ENCODE assay signal across 16 cellular contexts in the genomic region with DNA sequence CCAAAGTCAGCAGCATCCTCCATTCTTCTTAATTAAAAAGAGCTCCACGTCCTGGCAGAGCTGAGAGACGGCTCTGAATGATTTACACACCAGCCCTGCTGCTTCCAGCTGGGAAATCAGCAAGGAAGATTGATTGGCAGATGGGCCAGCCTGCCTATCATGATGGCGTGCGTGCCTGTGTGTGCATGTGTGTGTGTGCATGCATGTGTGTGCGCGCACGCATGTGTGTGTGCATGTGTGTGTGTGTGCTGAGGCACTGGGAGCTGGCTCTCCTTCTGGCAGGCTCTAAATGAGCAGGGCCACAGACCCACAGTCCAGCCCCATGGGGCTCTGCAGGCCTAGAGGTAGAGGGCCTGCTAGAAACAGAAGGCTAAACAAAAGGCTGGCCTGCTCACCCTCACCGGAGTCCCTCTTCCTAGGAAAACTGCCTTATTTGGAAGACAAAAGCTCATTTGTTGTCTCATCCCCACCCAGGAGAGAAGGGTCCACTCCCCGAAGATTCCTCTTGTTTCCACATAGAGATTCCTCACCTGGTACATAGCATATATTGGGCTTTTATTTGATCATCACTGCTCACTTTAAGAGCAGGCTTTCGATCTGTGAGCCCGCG. TPM values are rescaled to one million over a fixed set of nuclear protein-coding genes. Genes with fewer than 3 reads are reported as not detected.
A peak's percentile ranks its signal among the peaks of the same experiment; 100 is the strongest.
DNase-seq lines count a peak whose midpoint lies in the region; ATAC-seq, FAIRE-seq and TF ChIP-seq lines count a peak whose summit lies in the region.
"Had no signal": no experiment of that assay in that cellular context is flagged by ENCODE, and none has a peak within 500 bp of the region (broad histone marks: within the 10 kb centered on the region; RNA-seq: fewer than 3 reads in every experiment).

No MANE protein-coding gene starts in this region.

- H2BK120ac ChIP-seq in mesendoderm (ENCODE audit: low read depth, low read length) = no peak overlapping the region

- H3K4me1 ChIP-seq in mesendoderm (ENCODE audit: control insufficient read depth, low read depth, low read length) = peaks cover 7% of the 10 kb centered on the region
- H3K4me1 ChIP-seq in small intestine (ENCODE audit: control insufficient read depth in 2 of 2, insufficient read depth in 1 of 2, low read depth in 1 of 2, low read length in 1 of 2) = peaks cover 0 to 4% of the 10 kb centered on the region in 2 donors

- no peak overlapping the region for H2BK15ac ChIP-seq in mesendoderm (replicated peaks; ENCODE audit: low read depth)

- no peak overlapping the region for H3K23ac ChIP-seq in mesendoderm (ENCODE audit: low read length)

- no peaks in the 10 kb centered on the region for H3K27me3 ChIP-seq in mesendoderm (ENCODE audit: insufficient read depth, low read length, poor library complexity)
- peaks cover 0 to 4% of the 10 kb centered on the region in 2 donors for H3K27me3 ChIP-seq in small intestine (ENCODE audit: control insufficient read depth in 2 of 2, insufficient read depth in 2 of 2, low read length in 2 of 2)
- H3K27me3 ChIP-seq: body of pancreas had no signal

- no peak overlapping the region for H3K4me2 ChIP-seq in mesendoderm (ENCODE audit: low read length)

- no peaks in the 10 kb centered on the region for H3K9me3 ChIP-seq in small intestine (ENCODE audit: control insufficient read depth, low read depth)
- H3K9me3 ChIP-seq: body of pancreas had no signal

- ATAC-seq in SK-N-SH treated with all-trans-retinoic acid at 6 μM for 48 hours = no peak
- ATAC-seq: activated CD4-positive, CD25-positive, alpha-beta regulatory T cell treated with anti-CD3 and anti-CD28 coated beads, Interleukin-2, amount 50 U/mL, for 24 hours; body of pancreas; stimulated activated effector memory CD8-positive, alpha-beta T cell treated with anti-CD3 and anti-CD28 coated beads, Interleukin-12 subunit alpha, Interleukin-12 subunit beta, amount 100 ng/mL, for 72 hours had no signal

- H3K36me3 ChIP-seq in mesendoderm (ENCODE audit: control insufficient read depth, insufficient read depth, low read length) (no peaks in the 10 kb centered on the region), small intestine (ENCODE audit: control insufficient read depth in 2 of 2, insufficient read depth in 2 of 2, low read length in 2 of 2) (no peaks in the 10 kb centered on the region)

- peak overlapping the region; percentile 10 for H3K27ac ChIP-seq in mesendoderm (ENCODE audit: low read depth, low read length)
- H3K27ac ChIP-seq in small intestine (ENCODE audit: low read depth in 1 of 2, low read length in 1 of 2) = no peak overlapping the region
- H3K27ac ChIP-seq: body of pancreas had no signal

- H2BK5ac ChIP-seq in mesendoderm (ENCODE audit: low read length) = peak overlapping the region; percentile 72

- no peak overlapping the region for H3K4ac ChIP-seq in mesendoderm (ENCODE audit: low read depth, low read length)

- DNase-seq in DMS 273 treated with DMSO at 0.1 percent for 48 hours (lab: John Stamatoyannopoulos, UW) (peak; percentile 22), LoVo (ENCODE audit: low spot score) (peak; percentile 8), SW480 (ENCODE audit: low spot score) (peak; percentile 87), mesendoderm (peak; percentile 77), small intestine (no peak)
- DNase-seq in activated effector memory CD4-positive, alpha-beta T cell treated with anti-CD3 and anti-CD28 coated beads, Interleukin-2, amount 50 U/mL, for 16 hours = no peak
- no peak for DNase-seq in activated CD4-positive, CD25-positive, alpha-beta regulatory T cell treated with anti-CD3 and anti-CD28 coated beads, Interleukin-2, amount 50 U/mL, for 72 hours
- DNase-seq: activated naive CD4-positive, alpha-beta T cell treated with anti-CD3 and anti-CD28 coated beads for 36 hours; body of pancreas; dermis blood vessel endothelial cell; MM.1S; nucleus accumbens had no signal

- H3K79me1 ChIP-seq in mesendoderm (ENCODE audit: low read length) = no peaks in the 10 kb centered on the region

- H2AK5ac ChIP-seq in mesendoderm (ENCODE audit: low read length) = no peak overlapping the region

- H4K5ac ChIP-seq in mesendoderm (ENCODE audit: low read length) = no peak overlapping the region

- H3K79me2 ChIP-seq in mesendoderm (ENCODE audit: control insufficient read depth, insufficient read depth, low read length) = no peaks in the 10 kb centered on the region

- no CpG with 5 or more reads among the region's 12 CpGs for WGBS in mesendoderm (ENCODE audit: extremely low coverage, insufficient coverage, low lambda C conversion rate)
- WGBS in small intestine, 3 donors = 77 to 84% (median 82%) methylated on average over 12 of the region's 12 CpGs

- H3K9ac ChIP-seq in mesendoderm (ENCODE audit: low read length) = peak overlapping the region; percentile 48

- FAIRE-seq in small intestine (lab: Jason Lieb, UNC) = no peak

- H4K8ac ChIP-seq in mesendoderm (ENCODE audit: low read depth, low read length) = no peak overlapping the region

- H3K18ac ChIP-seq in mesendoderm (ENCODE audit: low read length) = no peak overlapping the region

- H3K56ac ChIP-seq in mesendoderm (ENCODE audit: low read length) = peak overlapping the region; percentile 76

- H3K4me3 ChIP-seq in mesendoderm (ENCODE audit: low read length) (no peak overlapping the region), small intestine (ENCODE audit: low read depth in 1 of 2, low read length in 2 of 2) (no peak overlapping the region)
- H3K4me3 ChIP-seq: body of pancreas, lung had no signal

TF ChIP-seq in SK-N-SH treated with all-trans-retinoic acid at 6 μM for 48 hours, 23 proteins besides CTCF, POLR2A, EP300 and RAD21:
- TF ChIP-seq PPARA (CRISPR knock-in tag; IDR thresholded peaks at IDR 0.05; ENCODE audit: borderline replicate concordance) (no peak), TOX (CRISPR knock-in tag; IDR thresholded peaks at IDR 0.05; ENCODE audit: borderline replicate concordance) (no peak), ZNF70 (CRISPR knock-in tag; IDR thresholded peaks at IDR 0.05) (no peak), ARNTL (CRISPR knock-in tag; IDR thresholded peaks at IDR 0.05; ENCODE audit: borderline replicate concordance, low read depth) (no peak), ZNF565 (CRISPR knock-in tag; conservative IDR thresholded peaks at IDR 0.05; ENCODE audit: low read depth) (no peak)
- TF ChIP-seq, protein P1, sequence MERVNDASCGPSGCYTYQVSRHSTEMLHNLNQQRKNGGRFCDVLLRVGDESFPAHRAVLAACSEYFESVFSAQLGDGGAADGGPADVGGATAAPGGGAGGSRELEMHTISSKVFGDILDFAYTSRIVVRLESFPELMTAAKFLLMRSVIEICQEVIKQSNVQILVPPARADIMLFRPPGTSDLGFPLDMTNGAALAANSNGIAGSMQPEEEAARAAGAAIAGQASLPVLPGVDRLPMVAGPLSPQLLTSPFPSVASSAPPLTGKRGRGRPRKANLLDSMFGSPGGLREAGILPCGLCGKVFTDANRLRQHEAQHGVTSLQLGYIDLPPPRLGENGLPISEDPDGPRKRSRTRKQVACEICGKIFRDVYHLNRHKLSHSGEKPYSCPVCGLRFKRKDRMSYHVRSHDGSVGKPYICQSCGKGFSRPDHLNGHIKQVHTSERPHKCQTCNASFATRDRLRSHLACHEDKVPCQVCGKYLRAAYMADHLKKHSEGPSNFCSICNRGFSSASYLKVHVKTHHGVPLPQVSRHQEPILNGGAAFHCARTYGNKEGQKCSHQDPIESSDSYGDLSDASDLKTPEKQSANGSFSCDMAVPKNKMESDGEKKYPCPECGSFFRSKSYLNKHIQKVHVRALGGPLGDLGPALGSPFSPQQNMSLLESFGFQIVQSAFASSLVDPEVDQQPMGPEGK (CRISPR knock-in tag; IDR thresholded peaks at IDR 0.05; ENCODE audit: borderline replicate concordance) = no peak

RNA-seq across cellular contexts. Expression of a gene that starts 6.0 kb away (rescaled TPM):
- 0.62 TPM for polyA plus RNA-seq in mesendoderm (2013, experiment 1 of 2)
- polyA plus RNA-seq in mesendoderm (2013, experiment 2 of 2) = 0.56 TPM
- 1 to 10 TPM in 2 of 3 donors, under 1 TPM in 1; 0.22 to 1.7 (median 1.1) TPM for polyA plus RNA-seq in small intestine

RNA-seq across cellular contexts. Expression of a gene that starts 29.2 kb away (rescaled TPM):
- 11.0 TPM for polyA plus RNA-seq in mesendoderm (2013, experiment 1 of 2)
- 11.3 TPM for polyA plus RNA-seq in mesendoderm (2013, experiment 2 of 2)
- polyA plus RNA-seq in small intestine = 10 to 100 TPM in 1 of 3 donors, 1 to 10 TPM in 2; 8.5 to 16.2 (median 8.9) TPM

Comparison
In these comparisons a context has a peak if more than half of its experiments do, and no peak if none do; other contexts are left out.
1. DNase-seq: peak in DMS 273 treated with DMSO at 0.1 percent for 48 hours (single experiment), LoVo (single experiment), SW480 (single experiment) and mesendoderm (single experiment); none in small intestine (single experiment), activated effector memory CD4-positive, alpha-beta T cell treated with anti-CD3 and anti-CD28 coated beads, Interleukin-2, amount 50 U/mL, for 16 hours (single experiment) and activated CD4-positive, CD25-positive, alpha-beta regulatory T cell treated with anti-CD3 and anti-CD28 coated beads, Interleukin-2, amount 50 U/mL, for 72 hours (single experiment).